ENCODE assay signal across 6 cellular contexts in the genomic region with DNA sequence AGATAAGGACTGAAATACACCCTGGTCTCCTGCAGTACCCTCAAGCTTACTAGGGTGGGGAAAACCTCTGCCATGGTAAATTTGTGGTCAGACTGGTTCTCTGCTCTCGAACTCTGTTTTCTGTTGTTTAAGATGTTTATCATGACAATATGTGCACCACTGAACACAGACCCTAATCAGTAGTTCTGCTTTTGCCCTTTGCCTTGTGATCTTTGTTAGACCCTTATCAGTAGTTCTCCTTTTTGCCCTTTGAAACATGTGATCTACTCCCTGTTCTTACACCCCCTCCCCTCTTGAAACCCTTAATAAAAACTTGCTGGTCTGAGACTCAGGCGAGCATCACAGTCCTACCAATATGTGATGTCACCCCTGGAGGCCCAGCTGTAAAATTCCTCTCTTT. TPM values are rescaled to one million over a fixed set of nuclear protein-coding genes. Genes with fewer than 3 reads are reported as not detected.
"Had no signal": no experiment of that assay in that cellular context is flagged by ENCODE, and none has a peak within 500 bp of the region (broad histone marks: within the 10 kb centered on the region; RNA-seq: fewer than 3 reads in every experiment).

No MANE protein-coding gene starts in this region.

RNA-seq across cellular contexts. Expression of a gene that starts 17.0 kb away (rescaled TPM):
- total RNA-seq: GM23248, H4, H7, HepG2, HT1080 had no signal
- polyA plus RNA-seq: HepG2, IgD-negative memory B cell had no signal

RNA-seq across cellular contexts. Expression of a gene that starts 56.6 kb away (rescaled TPM):
- total RNA-seq: GM23248, HepG2, HT1080 had no signal
- polyA plus RNA-seq: GM23248, HepG2, IgD-negative memory B cell had no signal
